22 cellular contexts compared by ENCODE assay signal in the genomic region with DNA sequence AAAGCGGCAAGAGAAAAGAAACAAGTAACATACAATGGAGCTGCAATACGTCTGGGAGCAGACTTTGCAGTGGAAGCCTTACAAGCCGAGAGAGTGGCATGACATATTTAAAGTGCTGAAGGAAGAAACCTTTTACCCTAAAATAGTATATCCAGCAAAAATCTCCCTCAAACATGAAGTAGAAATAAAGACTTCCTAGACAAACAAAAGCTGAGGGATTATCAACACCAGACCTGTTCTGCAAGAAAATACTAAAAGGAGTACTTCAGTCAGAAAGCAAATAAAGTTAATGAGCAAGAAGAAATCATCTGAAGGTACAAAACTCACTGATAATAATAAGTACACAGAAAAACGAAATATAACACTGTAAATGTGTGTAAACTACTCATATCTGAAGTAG.
"Had no signal": no experiment of that assay in that cellular context is flagged by ENCODE, and none has a peak within 500 bp of the region (broad histone marks: within the 10 kb centered on the region; RNA-seq: fewer than 3 reads in every experiment).

No MANE protein-coding gene starts in this region.

- H3K4me2 ChIP-seq: KMS-11, SK-N-SH had no signal

- H3K4me3 ChIP-seq: K562 had no signal

- DNase-seq: Kasumi-1, NCI-H1092, NCI-H1105 treated with DMSO at 0.1 percent for 48 hours, NCI-H1417 treated with DMSO at 0.1 percent for 48 hours, NCI-H187, NCI-H2029, NCI-H2081 treated with DMSO at 0.1 percent for 48 hours, NCI-H2171, NCI-H226, NCI-H446, NCI-H510A, NCI-H524 treated with DMSO at 0.1 percent for 48 hours, NCI-H69, NCI-H774, SHP77, SK-N-SH, SW 1271, T-cell had no signal

- H3K9ac ChIP-seq: KMS-11, SK-N-SH had no signal

- H3K9me3 ChIP-seq: SK-N-SH had no signal

- H3K9me2 ChIP-seq: SK-N-SH had no signal

- H3K27ac ChIP-seq: KMS-11, RWPE1 had no signal

- ATAC-seq: K562, Panc1, T-cell had no signal
